Comparison of ENCODE assay signal across 1 cellular context in genomic region chr9:134059661-134060395, GRCh38.
TF ChIP-seq lines count a peak whose summit lies in the region.

No MANE protein-coding gene starts in this region.

TF ChIP-seq in H1, 55 proteins besides CTCF, POLR2A, EP300 and RAD21 (continued from another document):
- TF ChIP-seq USF2 (IDR thresholded peaks at IDR 0.05; ENCODE audit: low read length) (no peak), EZH2 (IDR thresholded peaks at IDR 0.05; ENCODE audit: low read depth, low read length, severe bottlenecking) (no peak), TCF12 (IDR thresholded peaks at IDR 0.05; ENCODE audit: low read depth, low read length) (no peak), TAF1 (IDR thresholded peaks at IDR 0.05; ENCODE audit: low read depth, low read length) (no peak), SAP30 (IDR thresholded peaks at IDR 0.05; ENCODE audit: insufficient read depth, insufficient replicate concordance, low read length) (no peak), HDAC6 (IDR thresholded peaks at IDR 0.05; ENCODE audit: low read depth, low read length) (no peak)
TF ChIP-seq in H1: peak in this region for 0.
